Comparison of ENCODE assay signal across 1 cellular context in genomic region chr10:59959619-59960018, GRCh38.
A peak's percentile ranks its signal among the peaks of the same experiment; 100 is the strongest.
TF ChIP-seq lines count a peak whose summit lies in the region.

No MANE protein-coding gene starts in this region.

TF ChIP-seq in K562, 482 proteins besides CTCF, POLR2A, EP300 and RAD21:
- TF ChIP-seq ZNF592 (IDR thresholded peaks at IDR 0.05) (no peak), CEBPB (tag; IDR thresholded peaks at IDR 0.05) (0 out of 2 replicates have a peak, but pooled peaks have one; percentile 62), CEBPG (CRISPR knock-in tag; IDR thresholded peaks at IDR 0.05) (no peak), CEBPG (tag; conservative IDR thresholded peaks at IDR 0.05 in 1 of 2, IDR thresholded peaks at IDR 0.05 in 1 of 2) (peak in 1 of 2 experiments; percentile 46; a peak in 1 of 4 replicates), MLLT1 (IDR thresholded peaks at IDR 0.05) (no peak), MECOM (CRISPR knock-in tag; IDR thresholded peaks at IDR 0.05) (no peak), PTRF (tag; IDR thresholded peaks at IDR 0.05) (no peak), ETS2 (tag; IDR thresholded peaks at IDR 0.05; ENCODE audit: borderline replicate concordance, poor library complexity, severe bottlenecking) (no peak)
